ENCODE assay signal across 20 cellular contexts in genomic region chr21:34523019-34523418, GRCh38. TPM values are rescaled to one million over a fixed set of nuclear protein-coding genes. Genes with fewer than 3 reads are reported as not detected.
DNase-seq lines count a peak whose midpoint lies in the region; ATAC-seq and TF ChIP-seq lines count a peak whose summit lies in the region.
"Had no signal": no experiment of that assay in that cellular context is flagged by ENCODE, and none has a peak within 500 bp of the region (broad histone marks: within the 10 kb centered on the region; RNA-seq: fewer than 3 reads in every experiment).

No MANE protein-coding gene starts in this region.

- H3K9me3 Mint-ChIP-seq in activated T-helper 2 cell treated with anti-CD3 and anti-CD28 coated beads, Interferon-gamma antibody, Interleukin-2, Interleukin-4, amounts not matched to agents 10 μg/mL and 5 μg/mL and 100 μg/mL, durations not matched to agents 14 hours and 24 hours and 36 hours: no peaks in the 10 kb centered on the region
- H3K9me3 Mint-ChIP-seq: activated T-cell treated with anti-CD3 and anti-CD28 coated beads, Interleukin-2, amount 50 U/mL, for 72 hours; endodermal cell had no signal

- H3K27ac Mint-ChIP-seq in activated T-helper 2 cell treated with anti-CD3 and anti-CD28 coated beads, Interferon-gamma antibody, Interleukin-2, Interleukin-4, amounts not matched to agents 10 μg/mL and 5 μg/mL and 100 μg/mL, durations not matched to agents 14 hours and 24 hours and 36 hours: peak overlapping the region; percentile 40
- H3K27ac Mint-ChIP-seq: activated CD8-positive, alpha-beta T cell treated with anti-CD3 and anti-CD28 coated beads for 36 hours; activated T-cell treated with anti-CD3 and anti-CD28 coated beads, Interleukin-2, amount 50 U/mL, for 72 hours; endodermal cell had no signal

- intact Hi-C loops in activated T-helper 2 cell treated with anti-CD3 and anti-CD28 coated beads, Interferon-gamma antibody, Interleukin-2, Interleukin-4, amounts not matched to agents 10 μg/mL and 5 μg/mL and 100 μg/mL, durations not matched to agents 14 hours and 24 hours and 36 hours (cut with micrococcal nuclease): no loop called here
- intact Hi-C loops in lower lobe of right lung (cut with DNase I) (no loop called here), stomach (cut with DNase I; ENCODE audit: low total_unique reads) (no loop called here)

- no peak for TF ChIP-seq POLR2A in stomach (IDR thresholded peaks at IDR 0.05)

- H3K27me3 ChIP-seq in lower lobe of right lung (ENCODE audit: low read depth) (no peaks in the 10 kb centered on the region), stomach (no peaks in the 10 kb centered on the region)

- H3K36me3 Mint-ChIP-seq in activated T-helper 2 cell treated with anti-CD3 and anti-CD28 coated beads, Interferon-gamma antibody, Interleukin-2, Interleukin-4, amounts not matched to agents 10 μg/mL and 5 μg/mL and 100 μg/mL, durations not matched to agents 14 hours and 24 hours and 36 hours (ENCODE audit: low read depth): peaks cover 20% of the 10 kb centered on the region

- peak; percentile 25 for DNase-seq in NK-92 treated with Interleukin-12 subunit alpha and Interleukin-12 subunit beta, amount 100 ng/mL, for 24 hours (lab: John Stamatoyannopoulos, UW)
- no peak for DNase-seq in NK-92 (lab: John Stamatoyannopoulos, UW; ENCODE audit: unreplicated experiment)
- DNase-seq in activated T-helper 2 cell treated with anti-CD3 and anti-CD28 coated beads, Interferon-gamma antibody, Interleukin-2, Interleukin-4, amounts not matched to agents 10 μg/mL and 5 μg/mL and 100 μg/mL, durations not matched to agents 14 hours and 24 hours and 36 hours (ENCODE audit: low spot score): no peak
- DNase-seq in lower lobe of right lung: no peak
- DNase-seq in stomach: peak; percentile 60
- DNase-seq in NCI-H524 treated with DMSO at 0.1 percent for 48 hours (lab: John Stamatoyannopoulos, UW): no peak
- DNase-seq: activated CD8-positive, alpha-beta T cell treated with anti-CD3 and anti-CD28 coated beads for 36 hours; activated T-cell treated with anti-CD3 and anti-CD28 coated beads, Interleukin-2, amount 50 U/mL, for 72 hours; central memory CD4-positive, alpha-beta T cell; endodermal cell; hypothalamus; NCI-H1417 treated with DMSO at 0.1 percent for 48 hours; NCI-H2171 treated with DMSO at 0.1 percent for 48 hours; posterior cingulate gyrus had no signal

- H3K4me3 ChIP-seq in lower lobe of right lung: no peak overlapping the region
- H3K4me3 ChIP-seq in stomach: peak overlapping the region in 2 of 4 donors; percentile 11 to 40
- H3K4me3 ChIP-seq: HAP-1 had no signal

- peaks cover 40% of the 10 kb centered on the region for H3K4me1 Mint-ChIP-seq in activated T-helper 2 cell treated with anti-CD3 and anti-CD28 coated beads, Interferon-gamma antibody, Interleukin-2, Interleukin-4, amounts not matched to agents 10 μg/mL and 5 μg/mL and 100 μg/mL, durations not matched to agents 14 hours and 24 hours and 36 hours (ENCODE audit: low read depth)

- WGBS in stomach, 5 donors: 42 to 72% (median 63%) methylated on average over 5 of the region's 5 CpGs

- H3K27me3 Mint-ChIP-seq in activated T-helper 2 cell treated with anti-CD3 and anti-CD28 coated beads, Interferon-gamma antibody, Interleukin-2, Interleukin-4, amounts not matched to agents 10 μg/mL and 5 μg/mL and 100 μg/mL, durations not matched to agents 14 hours and 24 hours and 36 hours (ENCODE audit: low read depth): no peaks in the 10 kb centered on the region
- H3K27me3 Mint-ChIP-seq: activated CD8-positive, alpha-beta T cell treated with anti-CD3 and anti-CD28 coated beads for 36 hours had no signal

- H3K27ac ChIP-seq in lower lobe of right lung (peak overlapping the region; percentile 38), stomach (peak overlapping the region; percentile 78 to 90 (median 89))
- H3K27ac ChIP-seq: C4-2B, VCaP had no signal

- no peak for TF ChIP-seq EP300 in stomach (IDR thresholded peaks at IDR 0.05)

- ATAC-seq in lower lobe of right lung (no peak), HG03457 (IDR thresholded peaks at IDR 0.05; ENCODE audit: unreplicated experiment) (no peak), GM21825 (IDR thresholded peaks at IDR 0.05; ENCODE audit: unreplicated experiment) (no peak)
- ATAC-seq: activated CD8-positive, alpha-beta T cell treated with anti-CD3 and anti-CD28 coated beads for 36 hours; activated T-cell treated with anti-CD3 and anti-CD28 coated beads, Interleukin-2, amount 50 U/mL, for 72 hours had no signal

- H3K4me3 Mint-ChIP-seq in activated T-helper 2 cell treated with anti-CD3 and anti-CD28 coated beads, Interferon-gamma antibody, Interleukin-2, Interleukin-4, amounts not matched to agents 10 μg/mL and 5 μg/mL and 100 μg/mL, durations not matched to agents 14 hours and 24 hours and 36 hours (ENCODE audit: low read depth): peak overlapping the region; percentile 41
- H3K4me3 Mint-ChIP-seq: activated CD8-positive, alpha-beta T cell treated with anti-CD3 and anti-CD28 coated beads for 36 hours; activated T-cell treated with anti-CD3 and anti-CD28 coated beads, Interleukin-2, amount 50 U/mL, for 72 hours; endodermal cell had no signal

- H3K9me3 ChIP-seq in lower lobe of right lung (no peaks in the 10 kb centered on the region), stomach (no peaks in the 10 kb centered on the region)
- H3K9me3 ChIP-seq: HAP-1, thoracic aorta had no signal

- H3K4me1 ChIP-seq in lower lobe of right lung (peaks cover 62% of the 10 kb centered on the region), stomach (peaks cover 41 to 89% (median 61%) of the 10 kb centered on the region in 4 donors)

- TF ChIP-seq CTCF in lower lobe of right lung (IDR thresholded peaks at IDR 0.05) (no peak), stomach (IDR thresholded peaks at IDR 0.05) (no peak)

- H3K36me3 ChIP-seq in lower lobe of right lung: peaks cover 39% of the 10 kb centered on the region
- peaks cover 14 to 48% (median 40%) of the 10 kb centered on the region in 4 donors for H3K36me3 ChIP-seq in stomach
- H3K36me3 ChIP-seq: HAP-1 had no signal

RNA-seq across cellular contexts. Expression of gene KCNE1, which starts 11.0 kb away (rescaled TPM):
- total RNA-seq in activated T-helper 2 cell treated with anti-CD3 and anti-CD28 coated beads, Interferon-gamma antibody, Interleukin-2, Interleukin-4, amounts not matched to agents 10 μg/mL and 5 μg/mL and 100 μg/mL, durations not matched to agents 14 hours and 24 hours and 36 hours: 0.37 and 0.46 TPM in 2 replicates
- 21.7 TPM for total RNA-seq in lower lobe of right lung
- 10 to 100 TPM in 1 of 5 donors, 1 to 10 TPM in 4; 1.7 to 10.6 (median 2.2) TPM for total RNA-seq in stomach
- polyA plus RNA-seq in stomach: under 1 TPM in 2 of 3 donors, not detected in 1; 0.13 to 0.19 TPM
- total RNA-seq: activated CD8-positive, alpha-beta T cell treated with anti-CD3 and anti-CD28 coated beads for 36 hours had no signal

Comparison
In these comparisons a context has a peak if more than half of its experiments do, and no peak if none do; other contexts are left out.
1. DNase-seq: peak in NK-92 treated with Interleukin-12 subunit alpha and Interleukin-12 subunit beta, amount 100 ng/mL, for 24 hours (single experiment) and stomach (single experiment); none in NK-92 (single experiment), activated T-helper 2 cell treated with anti-CD3 and anti-CD28 coated beads, Interferon-gamma antibody, Interleukin-2, Interleukin-4, amounts not matched to agents 10 μg/mL and 5 μg/mL and 100 μg/mL, durations not matched to agents 14 hours and 24 hours and 36 hours (single experiment), lower lobe of right lung (single experiment) and NCI-H524 treated with DMSO at 0.1 percent for 48 hours (single experiment).